ENCODE assay signal across 12 cellular contexts in the genomic region with DNA sequence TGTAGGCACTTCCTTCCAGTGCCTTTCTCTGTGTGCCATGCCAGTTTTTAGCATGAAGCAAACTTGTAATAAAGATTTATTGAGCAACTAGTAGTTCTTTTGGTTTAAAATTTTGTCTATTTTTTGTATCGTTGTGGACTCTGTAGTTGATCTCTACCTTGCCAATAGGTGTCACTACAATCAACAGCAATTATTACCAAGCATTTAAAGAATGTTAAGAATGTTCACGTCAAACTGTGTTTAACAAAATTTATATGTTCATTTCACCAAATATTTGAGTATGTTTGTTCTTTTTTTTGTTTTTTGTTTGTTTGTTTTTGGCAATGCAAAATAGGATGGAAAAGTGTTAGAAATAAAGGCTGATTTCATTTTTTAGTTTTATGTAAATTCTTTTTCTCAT.
DNase-seq lines count a peak whose midpoint lies in the region; ATAC-seq, FAIRE-seq and TF ChIP-seq lines count a peak whose summit lies in the region.
"Had no signal": no experiment of that assay in that cellular context is flagged by ENCODE, and none has a peak within 500 bp of the region (broad histone marks: within the 10 kb centered on the region; RNA-seq: fewer than 3 reads in every experiment).

No MANE protein-coding gene starts in this region.

- peaks cover 40% of the 10 kb centered on the region for H3K4me1 ChIP-seq in HUES48 (ENCODE audit: control insufficient read depth, insufficient read depth, low read length)
- H3K4me1 ChIP-seq in astrocyte (ENCODE audit: insufficient read depth, low read length), result peaks cover 17% of the 10 kb centered on the region
- H3K4me1 ChIP-seq: uterus had no signal

- no peak for ATAC-seq in activated T-cell treated with anti-CD3 and anti-CD28 coated beads, Interleukin-2, amount 50 U/mL, for 4 hours
- no peak for ATAC-seq in GM18868 (IDR thresholded peaks at IDR 0.05; ENCODE audit: unreplicated experiment)
- ATAC-seq: left ventricle myocardium superior had no signal

- no peaks in the 10 kb centered on the region for H3K79me2 ChIP-seq in astrocyte (ENCODE audit: insufficient read depth, low read length)

- no peaks in the 10 kb centered on the region for H3K9me3 ChIP-seq in HUES48 (ENCODE audit: control insufficient read depth, insufficient read depth, low read length)
- no peaks in the 10 kb centered on the region for H3K9me3 ChIP-seq in astrocyte (ENCODE audit: insufficient read depth, low read depth, low read length)
- H3K9me3 ChIP-seq: uterus had no signal

- H3K4me3 ChIP-seq in HUES48 (ENCODE audit: low read depth, low read length) (no peak overlapping the region), astrocyte (ENCODE audit: insufficient read depth, low read depth, low read length) (no peak overlapping the region), kidney epithelial cell (ENCODE audit: low read depth, low read length) (no peak overlapping the region)
- H3K4me3 ChIP-seq: uterus had no signal

- DNase-seq in Daoy (ENCODE audit: low read depth) (peak; percentile 12), astrocyte (ENCODE audit: low read depth) (no peak), kidney epithelial cell (ENCODE audit: low read depth) (no peak), UCSD-AML1 (lab: John Stamatoyannopoulos, UW; ENCODE audit: unreplicated experiment) (no peak)
- DNase-seq in activated T-cell treated with anti-CD3 and anti-CD28 coated beads, Interleukin-2, amount 50 U/mL, for 4 hours, result no peak
- no peak for DNase-seq in activated CD4-positive, CD25-positive, alpha-beta regulatory T cell treated with anti-CD3 and anti-CD28 coated beads, Interleukin-2, amount 50 U/mL, for 72 hours
- DNase-seq: left ventricle myocardium superior, NCI-H1048, uterus had no signal

- H3K9me3 Mint-ChIP-seq in astrocyte (ENCODE audit: unreplicated experiment), result no peaks in the 10 kb centered on the region
- H3K9me3 Mint-ChIP-seq in activated T-cell treated with anti-CD3 and anti-CD28 coated beads, Interleukin-2, amount 50 U/mL, for 4 hours, result no peaks in the 10 kb centered on the region

- TF ChIP-seq CTCF in astrocyte (IDR thresholded peaks at IDR 0.05; ENCODE audit: insufficient read depth, low read depth, low read length) (peak; percentile 31), kidney epithelial cell (IDR thresholded peaks at IDR 0.05; ENCODE audit: insufficient read depth, low read length, poor library complexity, severe bottlenecking) (peak; percentile 48)

- H3K4me2 ChIP-seq in astrocyte (ENCODE audit: low read length), result no peak overlapping the region

- H3K27me3 Mint-ChIP-seq in astrocyte (ENCODE audit: low read depth, unreplicated experiment), result no peaks in the 10 kb centered on the region
- H3K27me3 Mint-ChIP-seq in activated T-cell treated with anti-CD3 and anti-CD28 coated beads, Interleukin-2, amount 50 U/mL, for 4 hours (ENCODE audit: low read depth), result no peaks in the 10 kb centered on the region
- H3K27me3 Mint-ChIP-seq: brain had no signal

- H3K36me3 Mint-ChIP-seq in astrocyte (ENCODE audit: low read depth, unreplicated experiment), result no peaks in the 10 kb centered on the region
- H3K36me3 Mint-ChIP-seq in activated T-cell treated with anti-CD3 and anti-CD28 coated beads, Interleukin-2, amount 50 U/mL, for 4 hours (ENCODE audit: insufficient read depth), result no peaks in the 10 kb centered on the region

- H3K27me3 ChIP-seq in HUES48 (ENCODE audit: control insufficient read depth, insufficient read depth, low read length) (no peaks in the 10 kb centered on the region), astrocyte (ENCODE audit: insufficient read depth, low read length) (no peaks in the 10 kb centered on the region), kidney epithelial cell (ENCODE audit: control insufficient read depth, insufficient read depth, low read length) (no peaks in the 10 kb centered on the region)
- H3K27me3 ChIP-seq: uterus had no signal

- peak overlapping the region; percentile 97 for H3K27ac ChIP-seq in HUES48 (ENCODE audit: low read depth, low read length)
- H3K27ac ChIP-seq in astrocyte (ENCODE audit: low read depth, low read length), result no peak overlapping the region
- H3K27ac ChIP-seq: uterus had no signal

- peaks cover 24% of the 10 kb centered on the region for H3K4me1 Mint-ChIP-seq in astrocyte (ENCODE audit: low read depth, unreplicated experiment)
- no peaks in the 10 kb centered on the region for H3K4me1 Mint-ChIP-seq in activated T-cell treated with anti-CD3 and anti-CD28 coated beads, Interleukin-2, amount 50 U/mL, for 4 hours (ENCODE audit: low read depth)

- H3K27ac Mint-ChIP-seq in astrocyte (ENCODE audit: unreplicated experiment), result no peak overlapping the region

- no peak overlapping the region for H3K4me3 Mint-ChIP-seq in astrocyte (ENCODE audit: unreplicated experiment)
- H3K4me3 Mint-ChIP-seq in activated T-cell treated with anti-CD3 and anti-CD28 coated beads, Interleukin-2, amount 50 U/mL, for 4 hours, result no peak overlapping the region
- H3K4me3 Mint-ChIP-seq: brain had no signal

- H3K9ac ChIP-seq in HUES48 (ENCODE audit: low read depth, low read length), result peak overlapping the region; percentile 73
- no peak overlapping the region for H3K9ac ChIP-seq in astrocyte (ENCODE audit: low read length)

- no peaks in the 10 kb centered on the region for H3K36me3 ChIP-seq in HUES48 (ENCODE audit: control insufficient read depth, insufficient read depth, low read length)
- H3K36me3 ChIP-seq in astrocyte (ENCODE audit: insufficient read depth, low read length), result no peaks in the 10 kb centered on the region
- H3K36me3 ChIP-seq in kidney epithelial cell (ENCODE audit: control insufficient read depth, insufficient read depth, low read length), result no peaks in the 10 kb centered on the region
- H3K36me3 ChIP-seq: uterus had no signal

- H4K20me1 ChIP-seq in astrocyte (ENCODE audit: insufficient read depth, low read length), result no peaks in the 10 kb centered on the region

- no peak for FAIRE-seq in astrocyte (lab: Jason Lieb, UNC)

- H2AFZ ChIP-seq in astrocyte (ENCODE audit: low read depth, low read length), result no peak overlapping the region
